Comparison of ENCODE assay signal across 16 cellular contexts in the genomic region with DNA sequence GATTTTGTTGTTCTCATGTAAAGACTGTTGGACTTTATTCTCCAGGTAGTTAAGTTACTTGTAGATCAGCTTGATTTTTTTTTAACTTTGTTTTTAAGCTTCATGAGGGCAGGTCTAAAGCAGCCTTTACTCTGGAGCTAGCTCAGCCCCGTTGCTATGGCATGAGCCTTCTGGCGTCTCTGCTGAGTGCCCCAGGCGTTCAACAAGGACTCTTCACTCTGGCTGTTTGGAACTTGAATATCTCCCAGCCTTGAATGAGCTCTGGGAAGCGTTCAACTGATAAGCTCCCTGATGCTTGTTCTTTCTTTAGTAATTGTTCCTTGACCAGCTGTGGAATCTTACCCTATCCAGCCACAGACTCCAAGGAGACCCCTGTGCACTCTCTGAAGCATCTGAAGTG.
"Had no signal": no experiment of that assay in that cellular context is flagged by ENCODE, and none has a peak within 500 bp of the region (broad histone marks: within the 10 kb centered on the region; RNA-seq: fewer than 3 reads in every experiment).

No MANE protein-coding gene starts in this region.

- H3K4me1 ChIP-seq: parathyroid adenoma, suprapubic skin, upper lobe of left lung, vagina had no signal

- H3K27me3 ChIP-seq: suprapubic skin, tibial artery, upper lobe of left lung, vagina had no signal

- ATAC-seq: left lobe of liver had no signal

- H3K9me3 ChIP-seq: esophagus squamous epithelium, suprapubic skin, tibial artery, upper lobe of left lung, vagina had no signal

- H3K36me3 ChIP-seq: esophagus squamous epithelium, suprapubic skin, tibial artery, upper lobe of left lung, vagina had no signal

- H3K4me3 ChIP-seq: esophagus squamous epithelium, lung, smooth muscle cell, suprapubic skin, tibial artery, upper lobe of left lung, vagina had no signal

- H3K27ac ChIP-seq: esophagus squamous epithelium, parathyroid adenoma, suprapubic skin, tibial artery, upper lobe of left lung, vagina had no signal

- H2AFZ ChIP-seq: parathyroid adenoma had no signal

- DNase-seq: esophagus squamous epithelium; foreskin fibroblast; hippocampal formation; mesenchymal stem cell; naive B cell; occipital lobe; stimulated activated CD4-positive, alpha-beta T cell treated with anti-CD3 and anti-CD28 coated beads, Interleukin-2, amount 100 ng/mL, for 48 hours; stimulated activated naive CD4-positive, alpha-beta T cell treated with Interleukin-2 at 50 U/mL for 16 hours; upper lobe of left lung had no signal

- H3K4me2 ChIP-seq: smooth muscle cell had no signal
